ENCODE assay signal across 1 cellular context in genomic region chr3:67245545-67245944, GRCh38.
TF ChIP-seq lines count a peak whose summit lies in the region.

No MANE protein-coding gene starts in this region.

TF ChIP-seq in GM23338, 12 proteins besides CTCF, POLR2A, EP300 and RAD21 (continued from another document):
- TF ChIP-seq REST (IDR thresholded peaks at IDR 0.05; ENCODE audit: unreplicated experiment) (no peak), STAT1 (IDR thresholded peaks at IDR 0.05; ENCODE audit: unreplicated experiment) (no peak), CREB1 (CRISPR knock-in tag; IDR thresholded peaks at IDR 0.05; ENCODE audit: low read depth) (no peak), EZH2phosphoT487 (IDR thresholded peaks at IDR 0.05; ENCODE audit: unreplicated experiment) (no peak), POLR2AphosphoS5 (IDR thresholded peaks at IDR 0.05; ENCODE audit: low read depth) (no peak), EZH2 (IDR thresholded peaks at IDR 0.05; ENCODE audit: low read depth, unreplicated experiment) (no peak)
